Comparison of ENCODE assay signal across 25 cellular contexts in genomic region chr13:66574606-66575005, GRCh38.
DNase-seq lines count a peak whose midpoint lies in the region; ATAC-seq and TF ChIP-seq lines count a peak whose summit lies in the region.
"Had no signal": no experiment of that assay in that cellular context is flagged by ENCODE, and none has a peak within 500 bp of the region (broad histone marks: within the 10 kb centered on the region; RNA-seq: fewer than 3 reads in every experiment).

No MANE protein-coding gene starts in this region.

- in situ Hi-C loops in brain microvascular endothelial cell (cut with HindIII; ENCODE audit: low pct_ligation_motif_present, low sequenced_read_pairs), result no loop called here

- H3K9ac ChIP-seq in neural progenitor cell, result no peak overlapping the region
- H3K9ac ChIP-seq: KMS-11 had no signal

- H3K9me3 ChIP-seq in neural progenitor cell (ENCODE audit: low read depth), result no peaks in the 10 kb centered on the region
- H3K9me3 ChIP-seq: heart right ventricle, prostate gland, sigmoid colon had no signal

- ATAC-seq in GM19395 (IDR thresholded peaks at IDR 0.05; ENCODE audit: unreplicated experiment), result no peak
- ATAC-seq: activated CD4-positive, alpha-beta T cell treated with anti-CD3 and anti-CD28 coated beads for 36 hours; heart right ventricle; left colon; stimulated activated naive B cell treated with anti-CD40 and anti-IgM and Interleukin-4, amounts not matched to agents 10 μg/mL and 1 μg/mL and 100 μg/mL, for 72 hours had no signal

- CTCF ChIA-PET in MCF 10A (lab: Yijun Ruan, JAX), result no interaction called here

- TF ChIP-seq CTCF in brain microvascular endothelial cell (IDR thresholded peaks at IDR 0.05; ENCODE audit: low read depth, low read length, missing control alignments), result no peak
- no peak for TF ChIP-seq CTCF in MCF 10A (IDR thresholded peaks at IDR 0.05; ENCODE audit: unreplicated experiment)
- no peak for TF ChIP-seq CTCF in neural progenitor cell (IDR thresholded peaks at IDR 0.05)

- H3K4me3 ChIP-seq in brain microvascular endothelial cell (ENCODE audit: low read depth, low read length), result no peak overlapping the region
- H3K4me3 ChIP-seq in neural progenitor cell, result no peak overlapping the region
- H3K4me3 ChIP-seq: heart right ventricle, prostate gland, sigmoid colon, SK-N-MC had no signal

- no peak overlapping the region for H3K4me2 ChIP-seq in neural progenitor cell
- H3K4me2 ChIP-seq: KMS-11 had no signal

- intact Hi-C loops in MCF 10A (cut with micrococcal nuclease), result no loop called here

- no peaks in the 10 kb centered on the region for H3K4me1 ChIP-seq in neural progenitor cell
- H3K4me1 ChIP-seq: heart right ventricle, prostate gland, sigmoid colon had no signal

- H3K27ac ChIP-seq in brain microvascular endothelial cell, result peak overlapping the region; percentile 30
- no peak overlapping the region for H3K27ac ChIP-seq in neural progenitor cell
- H3K27ac ChIP-seq: C4-2B, heart right ventricle, KMS-11, prostate gland, RWPE1, sigmoid colon, SK-N-MC had no signal

- no peak overlapping the region for H2AFZ ChIP-seq in neural progenitor cell (replicated peaks)

- no peaks in the 10 kb centered on the region for H4K20me1 ChIP-seq in neural progenitor cell (ENCODE audit: low read depth)

- H3F3A ChIP-seq in neural progenitor cell (ENCODE audit: low read depth), result no peaks in the 10 kb centered on the region

- H3K36me3 ChIP-seq in brain microvascular endothelial cell (replicated peaks) (no peaks in the 10 kb centered on the region), neural progenitor cell (no peaks in the 10 kb centered on the region)
- H3K36me3 ChIP-seq: heart right ventricle, prostate gland, sigmoid colon had no signal

- H3K79me2 ChIP-seq in neural progenitor cell (ENCODE audit: low read depth), result no peaks in the 10 kb centered on the region

- peaks cover 22% of the 10 kb centered on the region for H3K9me3 Mint-ChIP-seq in MCF 10A (ENCODE audit: unreplicated experiment)
- H3K9me3 Mint-ChIP-seq in neural progenitor cell, result peaks cover 2% of the 10 kb centered on the region
- H3K9me3 Mint-ChIP-seq: activated naive CD8-positive, alpha-beta T cell treated with anti-CD3 and anti-CD28 coated beads for 36 hours; stimulated activated naive B cell treated with anti-CD40 and anti-IgM and Interleukin-4, amounts not matched to agents 10 μg/mL and 1 μg/mL and 100 μg/mL, for 72 hours had no signal

- H3K27me3 ChIP-seq in brain microvascular endothelial cell (replicated peaks), result no peaks in the 10 kb centered on the region
- H3K27me3 ChIP-seq in neural progenitor cell, result no peaks in the 10 kb centered on the region
- H3K27me3 ChIP-seq: heart right ventricle, sigmoid colon had no signal

- H3K4me1 Mint-ChIP-seq in MCF 10A (ENCODE audit: insufficient read depth, unreplicated experiment) (no peaks in the 10 kb centered on the region), neural progenitor cell (no peaks in the 10 kb centered on the region)
- H3K4me1 Mint-ChIP-seq: activated CD4-positive, alpha-beta T cell treated with anti-CD3 and anti-CD28 coated beads for 36 hours; activated naive CD8-positive, alpha-beta T cell treated with anti-CD3 and anti-CD28 coated beads for 36 hours; stimulated activated naive B cell treated with anti-CD40 and anti-IgM and Interleukin-4, amounts not matched to agents 10 μg/mL and 1 μg/mL and 100 μg/mL, for 72 hours had no signal

- no TSS peak for BruUV-seq in MCF 10A (replicated peaks; lab: Mats Ljungman, UMichigan)

- POLR2A ChIA-PET in MCF 10A (lab: Yijun Ruan, JAX), result interaction anchor here (1.0 kb wide), 1 partner anchor 83 kb away, joined by 3 read pairs; no protein-coding TSS in a partner anchor

- H3K4me3 Mint-ChIP-seq in MCF 10A (ENCODE audit: unreplicated experiment), result no peak overlapping the region
- no peak overlapping the region for H3K4me3 Mint-ChIP-seq in neural progenitor cell
- H3K4me3 Mint-ChIP-seq: activated CD4-positive, alpha-beta T cell treated with anti-CD3 and anti-CD28 coated beads for 36 hours; activated naive CD8-positive, alpha-beta T cell treated with anti-CD3 and anti-CD28 coated beads for 36 hours; stimulated activated naive B cell treated with anti-CD40 and anti-IgM and Interleukin-4, amounts not matched to agents 10 μg/mL and 1 μg/mL and 100 μg/mL, for 72 hours had no signal

- H3K27ac Mint-ChIP-seq in MCF 10A (ENCODE audit: low read depth, unreplicated experiment) (no peak overlapping the region), neural progenitor cell (no peak overlapping the region)
- H3K27ac Mint-ChIP-seq: activated CD4-positive, alpha-beta T cell treated with anti-CD3 and anti-CD28 coated beads for 36 hours; activated naive CD8-positive, alpha-beta T cell treated with anti-CD3 and anti-CD28 coated beads for 36 hours; stimulated activated naive B cell treated with anti-CD40 and anti-IgM and Interleukin-4, amounts not matched to agents 10 μg/mL and 1 μg/mL and 100 μg/mL, for 72 hours had no signal

- peak; percentile 80 for DNase-seq in EH (ENCODE audit: low read depth)
- DNase-seq in HT1080 (ENCODE audit: low read depth), result peak; percentile 18
- peak; percentile 87 for DNase-seq in brain microvascular endothelial cell
- peak; percentile 86 for DNase-seq in myocyte (ENCODE audit: low read depth)
- DNase-seq in MCF 10A (ENCODE audit: unreplicated experiment), result no peak
- no peak for DNase-seq in mesenteric fat pad (ENCODE audit: low spot score)
- no peak for DNase-seq in neural progenitor cell (ENCODE audit: low spot score)
- DNase-seq: activated CD4-positive, alpha-beta T cell treated with anti-CD3 and anti-CD28 coated beads for 36 hours; activated effector memory CD4-positive, alpha-beta T cell treated with Interleukin-2 at 50 U/mL for 16 hours; activated naive CD8-positive, alpha-beta T cell treated with anti-CD3 and anti-CD28 coated beads for 36 hours; heart right ventricle; left colon; mammary epithelial cell; MV-4-11; NCI-H146; NCI-H2107; NCI-H82; sigmoid colon; stimulated activated naive B cell treated with anti-CD40 and anti-IgM and Interleukin-4, amounts not matched to agents 10 μg/mL and 1 μg/mL and 100 μg/mL, for 72 hours had no signal

- H3K36me3 Mint-ChIP-seq in MCF 10A (ENCODE audit: insufficient read depth, unreplicated experiment), result no peaks in the 10 kb centered on the region
- H3K36me3 Mint-ChIP-seq in neural progenitor cell, result no peaks in the 10 kb centered on the region
- H3K36me3 Mint-ChIP-seq: activated naive CD8-positive, alpha-beta T cell treated with anti-CD3 and anti-CD28 coated beads for 36 hours; stimulated activated naive B cell treated with anti-CD40 and anti-IgM and Interleukin-4, amounts not matched to agents 10 μg/mL and 1 μg/mL and 100 μg/mL, for 72 hours had no signal

- H3K27me3 Mint-ChIP-seq in MCF 10A (ENCODE audit: insufficient read depth, unreplicated experiment) (no peaks in the 10 kb centered on the region), neural progenitor cell (ENCODE audit: insufficient read depth, low read depth) (no peaks in the 10 kb centered on the region)
- H3K27me3 Mint-ChIP-seq: activated CD4-positive, alpha-beta T cell treated with anti-CD3 and anti-CD28 coated beads for 36 hours; activated naive CD8-positive, alpha-beta T cell treated with anti-CD3 and anti-CD28 coated beads for 36 hours; stimulated activated naive B cell treated with anti-CD40 and anti-IgM and Interleukin-4, amounts not matched to agents 10 μg/mL and 1 μg/mL and 100 μg/mL, for 72 hours had no signal

Comparison
In these comparisons a context has a peak if more than half of its experiments do, and no peak if none do; other contexts are left out.
1. DNase-seq: peak in EH (single experiment), HT1080 (single experiment), brain microvascular endothelial cell (single experiment) and myocyte (single experiment); none in MCF 10A (single experiment), mesenteric fat pad (single experiment) and neural progenitor cell (single experiment).